2 cellular contexts compared by ENCODE assay signal in the genomic region with DNA sequence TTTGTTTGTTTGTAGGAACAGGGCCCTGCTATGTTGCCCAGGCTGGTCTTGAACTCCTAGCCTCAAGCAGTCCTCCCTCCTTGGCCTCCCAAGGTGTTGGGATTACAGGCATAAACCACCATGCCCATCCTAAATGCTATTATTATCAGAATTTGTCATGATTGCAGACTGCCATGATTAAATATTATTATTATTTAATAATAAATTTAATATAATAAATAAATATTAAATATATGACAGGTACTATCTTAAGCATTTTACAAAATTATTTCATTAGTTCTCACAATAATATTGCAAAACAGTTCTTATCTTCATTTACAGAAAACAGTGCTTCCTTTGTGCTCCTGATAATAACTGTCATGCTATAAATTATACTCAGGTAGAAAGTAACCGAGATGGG.
TF ChIP-seq lines count a peak whose summit lies in the region.

No MANE protein-coding gene starts in this region.

TF ChIP-seq in WTC11, 78 proteins besides CTCF, POLR2A, EP300 and RAD21:
- TF ChIP-seq, protein P1, sequence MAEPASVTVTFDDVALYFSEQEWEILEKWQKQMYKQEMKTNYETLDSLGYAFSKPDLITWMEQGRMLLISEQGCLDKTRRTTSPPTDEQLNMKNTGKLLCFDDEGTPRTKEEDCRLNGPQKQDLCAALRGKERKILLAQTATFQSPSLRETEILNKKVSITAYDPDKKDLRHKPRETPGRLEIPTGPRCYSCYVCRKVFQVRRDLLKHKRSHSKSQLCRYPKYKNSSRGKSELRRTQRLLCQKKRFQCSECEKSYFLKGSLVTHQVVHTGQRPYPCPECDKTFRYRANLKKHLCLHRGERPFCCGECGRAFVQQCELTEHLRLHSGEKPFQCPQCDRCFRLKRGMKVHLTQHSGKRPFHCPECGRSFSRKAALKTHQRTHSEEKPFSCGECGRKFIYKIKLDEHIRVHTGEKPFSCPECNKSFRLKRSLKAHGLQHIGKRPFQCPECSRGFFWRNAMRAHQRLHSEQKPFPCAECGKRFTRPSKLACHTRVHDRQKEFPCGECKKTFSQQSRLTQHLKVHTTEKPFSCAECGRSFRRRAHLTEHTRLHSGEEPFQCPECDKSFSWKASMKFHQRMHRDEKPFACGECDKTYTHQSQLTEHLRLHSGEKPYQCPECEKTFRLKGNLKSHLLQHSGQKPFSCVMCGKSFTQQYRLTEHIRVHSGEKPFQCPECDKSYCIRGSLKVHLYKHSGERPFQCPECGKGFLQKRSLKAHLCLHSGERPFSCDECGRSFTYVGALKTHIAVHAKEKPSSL (CRISPR knock-in tag; conservative IDR thresholded peaks at IDR 0.05), result no peak
- TF ChIP-seq EMX1 (CRISPR knock-in tag; IDR thresholded peaks at IDR 0.05), result no peak
- TF ChIP-seq, protein P2, sequence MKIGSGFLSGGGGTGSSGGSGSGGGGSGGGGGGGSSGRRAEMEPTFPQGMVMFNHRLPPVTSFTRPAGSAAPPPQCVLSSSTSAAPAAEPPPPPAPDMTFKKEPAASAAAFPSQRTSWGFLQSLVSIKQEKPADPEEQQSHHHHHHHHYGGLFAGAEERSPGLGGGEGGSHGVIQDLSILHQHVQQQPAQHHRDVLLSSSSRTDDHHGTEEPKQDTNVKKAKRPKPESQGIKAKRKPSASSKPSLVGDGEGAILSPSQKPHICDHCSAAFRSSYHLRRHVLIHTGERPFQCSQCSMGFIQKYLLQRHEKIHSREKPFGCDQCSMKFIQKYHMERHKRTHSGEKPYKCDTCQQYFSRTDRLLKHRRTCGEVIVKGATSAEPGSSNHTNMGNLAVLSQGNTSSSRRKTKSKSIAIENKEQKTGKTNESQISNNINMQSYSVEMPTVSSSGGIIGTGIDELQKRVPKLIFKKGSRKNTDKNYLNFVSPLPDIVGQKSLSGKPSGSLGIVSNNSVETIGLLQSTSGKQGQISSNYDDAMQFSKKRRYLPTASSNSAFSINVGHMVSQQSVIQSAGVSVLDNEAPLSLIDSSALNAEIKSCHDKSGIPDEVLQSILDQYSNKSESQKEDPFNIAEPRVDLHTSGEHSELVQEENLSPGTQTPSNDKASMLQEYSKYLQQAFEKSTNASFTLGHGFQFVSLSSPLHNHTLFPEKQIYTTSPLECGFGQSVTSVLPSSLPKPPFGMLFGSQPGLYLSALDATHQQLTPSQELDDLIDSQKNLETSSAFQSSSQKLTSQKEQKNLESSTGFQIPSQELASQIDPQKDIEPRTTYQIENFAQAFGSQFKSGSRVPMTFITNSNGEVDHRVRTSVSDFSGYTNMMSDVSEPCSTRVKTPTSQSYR (CRISPR knock-in tag; IDR thresholded peaks at IDR 0.05), result no peak
- TF ChIP-seq ZNF121 (CRISPR knock-in tag; IDR thresholded peaks at IDR 0.05), result peak; percentile 12; the same call in 1 of the 2 replicates
- no peak for TF ChIP-seq RELA (CRISPR knock-in tag; IDR thresholded peaks at IDR 0.05; ENCODE audit: borderline replicate concordance)
- TF ChIP-seq FOXJ3 (CRISPR knock-in tag; IDR thresholded peaks at IDR 0.05; ENCODE audit: borderline replicate concordance), result no peak
- TF ChIP-seq TP53 (CRISPR knock-in tag; IDR thresholded peaks at IDR 0.05), result no peak
- no peak for TF ChIP-seq FOXK1 (CRISPR knock-in tag; IDR thresholded peaks at IDR 0.05)
- TF ChIP-seq HMGA2 (CRISPR knock-in tag; IDR thresholded peaks at IDR 0.05), result peak; percentile 95
- no peak for TF ChIP-seq TCF7 (CRISPR knock-in tag; IDR thresholded peaks at IDR 0.05; ENCODE audit: low read depth)
- TF ChIP-seq ATF1 (CRISPR knock-in tag; IDR thresholded peaks at IDR 0.05), result no peak
- TF ChIP-seq ZNF219 (CRISPR knock-in tag; IDR thresholded peaks at IDR 0.05; ENCODE audit: borderline replicate concordance), result no peak
- TF ChIP-seq, protein P3, sequence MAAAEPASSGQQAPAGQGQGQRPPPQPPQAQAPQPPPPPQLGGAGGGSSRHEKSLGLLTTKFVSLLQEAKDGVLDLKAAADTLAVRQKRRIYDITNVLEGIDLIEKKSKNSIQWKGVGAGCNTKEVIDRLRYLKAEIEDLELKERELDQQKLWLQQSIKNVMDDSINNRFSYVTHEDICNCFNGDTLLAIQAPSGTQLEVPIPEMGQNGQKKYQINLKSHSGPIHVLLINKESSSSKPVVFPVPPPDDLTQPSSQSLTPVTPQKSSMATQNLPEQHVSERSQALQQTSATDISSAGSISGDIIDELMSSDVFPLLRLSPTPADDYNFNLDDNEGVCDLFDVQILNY (CRISPR knock-in tag; IDR thresholded peaks at IDR 0.05), result no peak
- TF ChIP-seq, protein P4, sequence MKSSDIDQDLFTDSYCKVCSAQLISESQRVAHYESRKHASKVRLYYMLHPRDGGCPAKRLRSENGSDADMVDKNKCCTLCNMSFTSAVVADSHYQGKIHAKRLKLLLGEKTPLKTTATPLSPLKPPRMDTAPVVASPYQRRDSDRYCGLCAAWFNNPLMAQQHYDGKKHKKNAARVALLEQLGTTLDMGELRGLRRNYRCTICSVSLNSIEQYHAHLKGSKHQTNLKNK (CRISPR knock-in tag; IDR thresholded peaks at IDR 0.05), result no peak

TF ChIP-seq in H1, 55 proteins besides CTCF, POLR2A, EP300 and RAD21 (continued from another document):
- TF ChIP-seq, protein P5, sequence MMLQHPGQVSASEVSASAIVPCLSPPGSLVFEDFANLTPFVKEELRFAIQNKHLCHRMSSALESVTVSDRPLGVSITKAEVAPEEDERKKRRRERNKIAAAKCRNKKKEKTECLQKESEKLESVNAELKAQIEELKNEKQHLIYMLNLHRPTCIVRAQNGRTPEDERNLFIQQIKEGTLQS (IDR thresholded peaks at IDR 0.05; ENCODE audit: insufficient read depth, low read depth, low read length), result no peak
- no peak for TF ChIP-seq FOSL1 (IDR thresholded peaks at IDR 0.05; ENCODE audit: insufficient read depth, low read depth, low read length)
- TF ChIP-seq, protein P6, sequence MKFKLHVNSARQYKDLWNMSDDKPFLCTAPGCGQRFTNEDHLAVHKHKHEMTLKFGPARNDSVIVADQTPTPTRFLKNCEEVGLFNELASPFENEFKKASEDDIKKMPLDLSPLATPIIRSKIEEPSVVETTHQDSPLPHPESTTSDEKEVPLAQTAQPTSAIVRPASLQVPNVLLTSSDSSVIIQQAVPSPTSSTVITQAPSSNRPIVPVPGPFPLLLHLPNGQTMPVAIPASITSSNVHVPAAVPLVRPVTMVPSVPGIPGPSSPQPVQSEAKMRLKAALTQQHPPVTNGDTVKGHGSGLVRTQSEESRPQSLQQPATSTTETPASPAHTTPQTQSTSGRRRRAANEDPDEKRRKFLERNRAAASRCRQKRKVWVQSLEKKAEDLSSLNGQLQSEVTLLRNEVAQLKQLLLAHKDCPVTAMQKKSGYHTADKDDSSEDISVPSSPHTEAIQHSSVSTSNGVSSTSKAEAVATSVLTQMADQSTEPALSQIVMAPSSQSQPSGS (IDR thresholded peaks at IDR 0.05; ENCODE audit: low read length), result no peak
- no peak for TF ChIP-seq KDM1A (IDR thresholded peaks at IDR 0.05; ENCODE audit: borderline replicate concordance, low read length)
- no peak for TF ChIP-seq CHD2 (IDR thresholded peaks at IDR 0.05; ENCODE audit: low read length)
- TF ChIP-seq YY1 (IDR thresholded peaks at IDR 0.05; ENCODE audit: low read depth, low read length), result no peak
- no peak for TF ChIP-seq CBX8 (IDR thresholded peaks at IDR 0.05; ENCODE audit: borderline replicate concordance, low read depth, low read length)
